In genomic region chr16:1439699-1440074, GRCh38 we compare ENCODE assay signal across 1 cellular context.
A peak's percentile ranks its signal among the peaks of the same experiment; 100 is the strongest.
TF ChIP-seq lines count a peak whose summit lies in the region.

No MANE protein-coding gene starts in this region.

TF ChIP-seq in GM12878, 131 proteins besides CTCF, POLR2A, EP300 and RAD21:
- peak; percentile 82 for TF ChIP-seq ZBTB40 (IDR thresholded peaks at IDR 0.05; ENCODE audit: borderline replicate concordance)
